In genomic region chr4:94813221-94813620, GRCh38 we compare ENCODE assay signal across 28 cellular contexts. TPM values are rescaled to one million over a fixed set of nuclear protein-coding genes. Genes with fewer than 3 reads are reported as not detected.
"Had no signal": no experiment of that assay in that cellular context is flagged by ENCODE, and none has a peak within 500 bp of the region (broad histone marks: within the 10 kb centered on the region; RNA-seq: fewer than 3 reads in every experiment).

No MANE protein-coding gene starts in this region.

- DNase-seq: activated CD4-positive, alpha-beta T cell treated with anti-CD3 and anti-CD28 coated beads for 36 hours; activated CD4-positive, CD25-positive, alpha-beta regulatory T cell; activated CD8-positive, alpha-beta memory T cell treated with anti-CD3 and anti-CD28 coated beads, Interleukin-2, amount 10 ng/mL, durations not matched to agents 7 days and 5 days; activated CD8-positive, alpha-beta T cell treated with anti-CD3 and anti-CD28 coated beads, Interleukin-2, amount 10 ng/mL, durations not matched to agents 7 days and 5 days; activated naive CD8-positive, alpha-beta T cell treated with anti-CD3 and anti-CD28 coated beads, Interleukin-2, amount 50 U/mL, for 24 hours; activated T-cell treated with anti-CD3 and anti-CD28 coated beads, Interleukin-2, amount 50 U/mL, for 48 hours; amygdala; central memory CD4-positive, alpha-beta T cell; foreskin fibroblast; head of caudate nucleus; hippocampal formation; left cardiac atrium; mammary epithelial cell; naive B cell; nephron progenitor cell; pancreas; retina; sigmoid colon; small intestine; stimulated activated CD4-positive, alpha-beta T cell treated with anti-CD3 and anti-CD28 coated beads, Interleukin-4, amount 100 ng/mL, for 24 hours; upper lobe of left lung had no signal

- H3K27ac Mint-ChIP-seq: activated CD4-positive, alpha-beta T cell treated with anti-CD3 and anti-CD28 coated beads for 36 hours; activated CD8-positive, alpha-beta memory T cell treated with anti-CD3 and anti-CD28 coated beads, Interleukin-2, amount 10 ng/mL, durations not matched to agents 7 days and 5 days; activated CD8-positive, alpha-beta T cell treated with anti-CD3 and anti-CD28 coated beads, Interleukin-2, amount 10 ng/mL, durations not matched to agents 7 days and 5 days; activated naive CD4-positive, alpha-beta T cell treated with anti-CD3 and anti-CD28 coated beads, Interleukin-2, amount 50 U/mL, for 24 hours; activated naive CD8-positive, alpha-beta T cell treated with anti-CD3 and anti-CD28 coated beads, Interleukin-2, amount 50 U/mL, for 24 hours; activated T-helper 2 cell treated with anti-CD3 and anti-CD28 coated beads, Interferon-gamma antibody, Interleukin-2, Interleukin-4, amounts not matched to agents 10 μg/mL and 5 μg/mL and 100 μg/mL, durations not matched to agents 14 hours and 24 hours and 36 hours; mesothelial cell of epicardium; naive B cell; nephron progenitor cell; stimulated activated effector memory CD8-positive, alpha-beta T cell treated with anti-CD3 and anti-CD28 coated beads, Interleukin-12 subunit alpha, Interleukin-12 subunit beta, amount 100 ng/mL, for 72 hours; stimulated activated naive CD8-positive, alpha-beta T cell treated with anti-CD3 and anti-CD28 coated beads, Interleukin-15, Interleukin-2, amounts not matched to agents 100 ng/mL and 50 ng/mL, for 24 hours had no signal

- H3K4me3 ChIP-seq: pancreas, prostate gland, sigmoid colon, upper lobe of left lung, vagina had no signal

- H3K9me3 Mint-ChIP-seq: activated naive CD4-positive, alpha-beta T cell treated with anti-CD3 and anti-CD28 coated beads, Interleukin-2, amount 50 U/mL, for 24 hours; activated naive CD8-positive, alpha-beta T cell treated with anti-CD3 and anti-CD28 coated beads, Interleukin-2, amount 50 U/mL, for 24 hours; activated T-helper 2 cell treated with anti-CD3 and anti-CD28 coated beads, Interferon-gamma antibody, Interleukin-2, Interleukin-4, amounts not matched to agents 10 μg/mL and 5 μg/mL and 100 μg/mL, durations not matched to agents 14 hours and 24 hours and 36 hours; mesothelial cell of epicardium; naive B cell; nephron progenitor cell; stimulated activated effector memory CD8-positive, alpha-beta T cell treated with anti-CD3 and anti-CD28 coated beads, Interleukin-12 subunit alpha, Interleukin-12 subunit beta, amount 100 ng/mL, for 72 hours; stimulated activated naive CD8-positive, alpha-beta T cell treated with anti-CD3 and anti-CD28 coated beads, Interleukin-15, Interleukin-2, amounts not matched to agents 100 ng/mL and 50 ng/mL, for 24 hours had no signal

- H3K27me3 Mint-ChIP-seq: activated CD8-positive, alpha-beta memory T cell treated with anti-CD3 and anti-CD28 coated beads, Interleukin-2, amount 10 ng/mL, durations not matched to agents 7 days and 5 days; naive B cell; stimulated activated naive CD8-positive, alpha-beta T cell treated with anti-CD3 and anti-CD28 coated beads, Interleukin-15, Interleukin-2, amounts not matched to agents 100 ng/mL and 50 ng/mL, for 24 hours had no signal

- H3K4me3 Mint-ChIP-seq: activated CD4-positive, alpha-beta T cell treated with anti-CD3 and anti-CD28 coated beads for 36 hours; activated CD8-positive, alpha-beta memory T cell treated with anti-CD3 and anti-CD28 coated beads, Interleukin-2, amount 10 ng/mL, durations not matched to agents 7 days and 5 days; activated CD8-positive, alpha-beta T cell treated with anti-CD3 and anti-CD28 coated beads, Interleukin-2, amount 10 ng/mL, durations not matched to agents 7 days and 5 days; activated naive CD4-positive, alpha-beta T cell treated with anti-CD3 and anti-CD28 coated beads, Interleukin-2, amount 50 U/mL, for 24 hours; activated naive CD8-positive, alpha-beta T cell treated with anti-CD3 and anti-CD28 coated beads, Interleukin-2, amount 50 U/mL, for 24 hours; mesothelial cell of epicardium; naive B cell; nephron progenitor cell; stimulated activated effector memory CD8-positive, alpha-beta T cell treated with anti-CD3 and anti-CD28 coated beads, Interleukin-12 subunit alpha, Interleukin-12 subunit beta, amount 100 ng/mL, for 72 hours; stimulated activated naive CD8-positive, alpha-beta T cell treated with anti-CD3 and anti-CD28 coated beads, Interleukin-15, Interleukin-2, amounts not matched to agents 100 ng/mL and 50 ng/mL, for 24 hours had no signal

- H3K27me3 ChIP-seq: pancreas, sigmoid colon, upper lobe of left lung, vagina had no signal

- H3K4me1 ChIP-seq: pancreas, prostate gland, sigmoid colon, upper lobe of left lung, vagina had no signal

- H3K36me3 ChIP-seq: pancreas, prostate gland, sigmoid colon, upper lobe of left lung, vagina had no signal

- H3K27ac ChIP-seq: pancreas, prostate gland, sigmoid colon, upper lobe of left lung, vagina had no signal

- H3K4me1 Mint-ChIP-seq: activated CD4-positive, alpha-beta T cell treated with anti-CD3 and anti-CD28 coated beads for 36 hours; activated CD8-positive, alpha-beta memory T cell treated with anti-CD3 and anti-CD28 coated beads, Interleukin-2, amount 10 ng/mL, durations not matched to agents 7 days and 5 days; activated naive CD4-positive, alpha-beta T cell treated with anti-CD3 and anti-CD28 coated beads, Interleukin-2, amount 50 U/mL, for 24 hours; activated naive CD8-positive, alpha-beta T cell treated with anti-CD3 and anti-CD28 coated beads, Interleukin-2, amount 50 U/mL, for 24 hours; mesothelial cell of epicardium; naive B cell; nephron progenitor cell; stimulated activated effector memory CD8-positive, alpha-beta T cell treated with anti-CD3 and anti-CD28 coated beads, Interleukin-12 subunit alpha, Interleukin-12 subunit beta, amount 100 ng/mL, for 72 hours had no signal

- H3K36me3 Mint-ChIP-seq: activated CD8-positive, alpha-beta memory T cell treated with anti-CD3 and anti-CD28 coated beads, Interleukin-2, amount 10 ng/mL, durations not matched to agents 7 days and 5 days; activated naive CD4-positive, alpha-beta T cell treated with anti-CD3 and anti-CD28 coated beads, Interleukin-2, amount 50 U/mL, for 24 hours; mesothelial cell of epicardium; naive B cell; stimulated activated effector memory CD8-positive, alpha-beta T cell treated with anti-CD3 and anti-CD28 coated beads, Interleukin-12 subunit alpha, Interleukin-12 subunit beta, amount 100 ng/mL, for 72 hours had no signal

RNA-seq across cellular contexts. Expression of gene BMPR1B, which starts 55.5 kb away (rescaled TPM):
- total RNA-seq: activated CD4-positive, alpha-beta T cell treated with anti-CD3 and anti-CD28 coated beads for 36 hours; activated CD8-positive, alpha-beta memory T cell treated with anti-CD3 and anti-CD28 coated beads, Interleukin-2, amount 10 ng/mL, durations not matched to agents 7 days and 5 days; activated CD8-positive, alpha-beta T cell treated with anti-CD3 and anti-CD28 coated beads, Interleukin-2, amount 10 ng/mL, durations not matched to agents 7 days and 5 days; activated T-helper 2 cell treated with anti-CD3 and anti-CD28 coated beads, Interferon-gamma antibody, Interleukin-2, Interleukin-4, amounts not matched to agents 10 μg/mL and 5 μg/mL and 100 μg/mL, durations not matched to agents 14 hours and 24 hours and 36 hours had no signal
